28 cellular contexts compared by ENCODE assay signal in the genomic region with DNA sequence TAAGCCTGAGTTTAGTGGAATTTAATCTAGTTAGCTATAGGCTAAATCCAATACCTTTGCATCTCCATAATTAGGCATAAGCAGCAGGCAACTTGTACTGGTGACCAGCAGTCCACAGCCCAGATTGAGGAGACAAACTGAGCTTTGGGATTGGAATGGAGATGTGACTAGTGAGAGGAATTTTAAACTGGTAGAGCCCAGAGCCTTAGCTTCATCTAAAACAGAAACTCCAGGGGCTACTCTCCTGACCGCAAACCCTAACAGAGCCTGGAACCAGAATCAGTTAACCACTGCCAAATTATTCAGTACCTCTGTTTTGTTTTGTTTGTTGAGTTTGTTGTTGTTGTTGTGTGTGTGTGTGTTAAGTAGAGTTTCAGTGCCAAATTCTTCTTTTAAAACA. TPM values are rescaled to one million over a fixed set of nuclear protein-coding genes. Genes with fewer than 3 reads are reported as not detected.
"Had no signal": no experiment of that assay in that cellular context is flagged by ENCODE, and none has a peak within 500 bp of the region (broad histone marks: within the 10 kb centered on the region; RNA-seq: fewer than 3 reads in every experiment).

No MANE protein-coding gene starts in this region.

- H3K27me3 ChIP-seq: breast epithelium had no signal

- H3K36me3 ChIP-seq: breast epithelium had no signal

- ATAC-seq: activated CD4-positive, alpha-beta T cell treated with anti-CD3 and anti-CD28 coated beads for 36 hours; activated T-helper 17 cell treated with anti-CD3 and anti-CD28 coated beads, Interleukin-2, amount 50 U/mL, for 72 hours; Panc1; Right ventricle myocardium inferior had no signal

- H3K4me1 Mint-ChIP-seq: activated CD4-positive, alpha-beta memory T cell treated with anti-CD3 and anti-CD28 coated beads, Interleukin-2, amount 10 ng/mL, durations not matched to agents 7 days and 5 days; activated CD4-positive, alpha-beta T cell treated with anti-CD3 and anti-CD28 coated beads for 36 hours; activated naive CD4-positive, alpha-beta T cell treated with anti-CD3 and anti-CD28 coated beads, Interleukin-2, amount 50 U/mL, for 24 hours; activated T-helper 17 cell treated with anti-CD3 and anti-CD28 coated beads, Interleukin-2, amount 50 U/mL, for 72 hours had no signal

- H3K9me3 ChIP-seq: breast epithelium, SK-N-SH had no signal

- H3K27ac ChIP-seq: breast epithelium, VCaP had no signal

- DNase-seq: activated CD4-positive, alpha-beta memory T cell treated with anti-CD3 and anti-CD28 coated beads, Interleukin-2, amount 10 ng/mL, durations not matched to agents 7 days and 5 days; activated CD4-positive, alpha-beta T cell treated with anti-CD3 and anti-CD28 coated beads for 36 hours; activated CD4-positive, alpha-beta T cell treated with anti-CD3 and anti-CD28 coated beads, Interleukin-2, amount 50 U/mL, for 1 hour; activated gamma-delta T cell treated with Interleukin-2 at 50 U/mL for 16 hours; activated T-cell treated with anti-CD3 and anti-CD28 coated beads for 4 hours; activated T-cell treated with anti-CD3 and anti-CD28 coated beads, Interleukin-2, amount 50 U/mL, for 48 hours; aorta; caudate nucleus; MM.1S; NCI-H1105 treated with DMSO at 0.1 percent for 48 hours; NCI-H146; NCI-H187 treated with DMSO at 0.1 percent for 48 hours; NCI-H2081 treated with DMSO at 0.1 percent for 48 hours; NCI-H446; NCI-H524; NK-92 treated with Interleukin-12 subunit alpha and Interleukin-12 subunit beta, amount 100 ng/mL, for 24 hours; OCI-M1; RPMI8226; SK-N-SH; T-helper 1 cell had no signal

- H3K36me3 Mint-ChIP-seq: activated naive CD4-positive, alpha-beta T cell treated with anti-CD3 and anti-CD28 coated beads, Interleukin-2, amount 50 U/mL, for 24 hours had no signal

- H3K4me3 Mint-ChIP-seq: activated CD4-positive, alpha-beta memory T cell treated with anti-CD3 and anti-CD28 coated beads, Interleukin-2, amount 10 ng/mL, durations not matched to agents 7 days and 5 days; activated CD4-positive, alpha-beta T cell treated with anti-CD3 and anti-CD28 coated beads for 36 hours; activated naive CD4-positive, alpha-beta T cell treated with anti-CD3 and anti-CD28 coated beads, Interleukin-2, amount 50 U/mL, for 24 hours; activated T-helper 17 cell treated with anti-CD3 and anti-CD28 coated beads, Interleukin-2, amount 50 U/mL, for 72 hours had no signal

- H3K4me3 ChIP-seq: breast epithelium had no signal

- H3K27ac Mint-ChIP-seq: activated CD4-positive, alpha-beta memory T cell treated with anti-CD3 and anti-CD28 coated beads, Interleukin-2, amount 10 ng/mL, durations not matched to agents 7 days and 5 days; activated CD4-positive, alpha-beta T cell treated with anti-CD3 and anti-CD28 coated beads for 36 hours; activated naive CD4-positive, alpha-beta T cell treated with anti-CD3 and anti-CD28 coated beads, Interleukin-2, amount 50 U/mL, for 24 hours; activated T-helper 17 cell treated with anti-CD3 and anti-CD28 coated beads, Interleukin-2, amount 50 U/mL, for 72 hours had no signal

- H3K9me3 Mint-ChIP-seq: activated CD4-positive, alpha-beta memory T cell treated with anti-CD3 and anti-CD28 coated beads, Interleukin-2, amount 10 ng/mL, durations not matched to agents 7 days and 5 days; activated naive CD4-positive, alpha-beta T cell treated with anti-CD3 and anti-CD28 coated beads, Interleukin-2, amount 50 U/mL, for 24 hours; activated T-helper 17 cell treated with anti-CD3 and anti-CD28 coated beads, Interleukin-2, amount 50 U/mL, for 72 hours had no signal

- H3K27me3 Mint-ChIP-seq: activated CD4-positive, alpha-beta memory T cell treated with anti-CD3 and anti-CD28 coated beads, Interleukin-2, amount 10 ng/mL, durations not matched to agents 7 days and 5 days; activated CD4-positive, alpha-beta T cell treated with anti-CD3 and anti-CD28 coated beads for 36 hours; activated naive CD4-positive, alpha-beta T cell treated with anti-CD3 and anti-CD28 coated beads, Interleukin-2, amount 50 U/mL, for 24 hours; activated T-helper 17 cell treated with anti-CD3 and anti-CD28 coated beads, Interleukin-2, amount 50 U/mL, for 72 hours had no signal

- H3K9ac ChIP-seq: SK-N-SH had no signal

- H3K4me1 ChIP-seq: breast epithelium had no signal

RNA-seq across cellular contexts. Expression of a gene that starts 53.2 kb away (rescaled TPM):
- total RNA-seq: activated CD4-positive, alpha-beta memory T cell treated with anti-CD3 and anti-CD28 coated beads, Interleukin-2, amount 10 ng/mL, durations not matched to agents 7 days and 5 days; activated CD4-positive, alpha-beta T cell treated with anti-CD3 and anti-CD28 coated beads for 36 hours; activated CD8-positive, alpha-beta memory T cell treated with anti-CD3 and anti-CD28 coated beads for 36 hours; activated T-helper 17 cell treated with anti-CD3 and anti-CD28 coated beads, Interleukin-2, amount 50 U/mL, for 72 hours; aorta; breast epithelium; T-helper 2 cell treated with Interferon-gamma antibody and Interleukin-4, amounts not matched to agents 100 ng/mL and 5 ng/mL, for 36 hours had no signal

RNA-seq across cellular contexts. Expression of a gene that starts 53.3 kb away (rescaled TPM):
- total RNA-seq: activated CD4-positive, alpha-beta memory T cell treated with anti-CD3 and anti-CD28 coated beads, Interleukin-2, amount 10 ng/mL, durations not matched to agents 7 days and 5 days; activated CD4-positive, alpha-beta T cell treated with anti-CD3 and anti-CD28 coated beads for 36 hours; activated CD8-positive, alpha-beta memory T cell treated with anti-CD3 and anti-CD28 coated beads for 36 hours; activated T-helper 17 cell treated with anti-CD3 and anti-CD28 coated beads, Interleukin-2, amount 50 U/mL, for 72 hours; T-helper 2 cell treated with Interferon-gamma antibody and Interleukin-4, amounts not matched to agents 100 ng/mL and 5 ng/mL, for 36 hours had no signal
